1 cellular context compared by ENCODE assay signal in the genomic region with DNA sequence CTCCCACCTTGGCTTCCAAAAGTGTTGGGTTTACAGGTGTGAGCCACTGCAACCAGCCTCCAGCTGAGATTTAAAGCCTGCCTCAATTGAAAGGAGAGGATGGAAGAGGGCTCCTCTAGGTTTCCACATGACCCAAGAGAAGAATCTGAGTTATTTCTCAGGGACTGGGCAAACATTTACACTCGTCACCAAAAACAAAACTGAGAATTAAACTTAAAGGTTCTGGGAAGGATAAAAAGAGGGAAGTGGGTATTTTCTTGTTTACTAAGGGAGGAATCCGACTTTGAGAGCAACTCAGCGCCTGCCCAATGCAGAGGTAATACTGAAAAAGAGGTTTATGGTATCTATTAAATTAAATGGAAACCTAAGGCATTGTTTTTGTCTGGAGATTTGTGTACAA.
TF ChIP-seq lines count a peak whose summit lies in the region.

No MANE protein-coding gene starts in this region.

TF ChIP-seq in H1, 55 proteins besides CTCF, POLR2A, EP300 and RAD21:
- no peak for TF ChIP-seq EGR1 (IDR thresholded peaks at IDR 0.05; ENCODE audit: borderline replicate concordance, low read depth, low read length)
- no peak for TF ChIP-seq SIRT6 (IDR thresholded peaks at IDR 0.05; ENCODE audit: low read length)
TF ChIP-seq in H1: peak in this region for 0.
